ENCODE assay signal across 8 cellular contexts in the genomic region with DNA sequence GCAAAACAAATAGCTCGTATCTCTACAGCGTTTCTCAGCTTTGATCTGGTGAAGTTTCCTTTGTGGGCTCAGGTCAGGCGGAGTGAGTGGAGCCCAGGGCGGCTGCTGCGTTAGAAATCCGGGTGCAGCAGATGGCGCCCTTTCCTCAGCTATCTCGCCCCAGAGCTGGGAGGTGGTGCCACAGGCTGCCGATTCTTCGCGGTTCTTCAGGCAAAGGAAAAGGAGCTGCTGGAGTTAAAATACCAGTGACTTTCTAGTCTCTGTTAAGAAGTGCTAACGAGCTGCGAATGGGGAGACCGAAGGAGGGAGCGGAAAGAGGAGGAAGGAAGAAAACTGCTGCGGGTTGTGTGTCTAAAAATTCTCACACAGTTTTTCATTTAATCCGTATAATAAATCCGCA.
DNase-seq lines count a peak whose midpoint lies in the region; FAIRE-seq and TF ChIP-seq lines count a peak whose summit lies in the region.

No MANE protein-coding gene starts in this region.

- H3K4me1 Mint-ChIP-seq in CD8-positive, alpha-beta memory T cell, result peaks cover 4 to 11% (median 7%) of the 10 kb centered on the region in 3 donors
- H3K4me1 Mint-ChIP-seq in astrocyte (ENCODE audit: low read depth, unreplicated experiment), result peaks cover 5% of the 10 kb centered on the region

- H3K4me3 ChIP-seq in CD8-positive, alpha-beta memory T cell (ENCODE audit: low read length), result no peak overlapping the region
- no peak overlapping the region for H3K4me3 ChIP-seq in HL-60 (replicated peaks; ENCODE audit: insufficient read depth, low read length)
- H3K4me3 ChIP-seq in astrocyte (ENCODE audit: insufficient read depth, low read depth, low read length), result no peak overlapping the region
- H3K4me3 ChIP-seq in iPS-15b (ENCODE audit: low read depth, low read length), result peak overlapping the region; percentile 18

- H3K79me2 ChIP-seq in astrocyte (ENCODE audit: insufficient read depth, low read length), result no peaks in the 10 kb centered on the region

- no peaks in the 10 kb centered on the region for H3K36me3 ChIP-seq in CD8-positive, alpha-beta memory T cell (ENCODE audit: insufficient read depth, low read length)
- no peaks in the 10 kb centered on the region for H3K36me3 ChIP-seq in astrocyte (ENCODE audit: insufficient read depth, low read length)
- H3K36me3 ChIP-seq in iPS-15b (ENCODE audit: control insufficient read depth, insufficient read depth, low read length), result no peaks in the 10 kb centered on the region

- POLR2A ChIA-PET in CD8-positive, alpha-beta memory T cell (lab: Charles Lee), result no interaction called here

- H3K9me3 ChIP-seq in CD8-positive, alpha-beta memory T cell (ENCODE audit: low read length), result no peaks in the 10 kb centered on the region
- H3K9me3 ChIP-seq in astrocyte (ENCODE audit: insufficient read depth, low read depth, low read length) (no peaks in the 10 kb centered on the region), iPS-15b (ENCODE audit: control insufficient read depth, insufficient read depth, low read length) (no peaks in the 10 kb centered on the region)

- H3K4me1 ChIP-seq in CD8-positive, alpha-beta memory T cell (ENCODE audit: insufficient read depth, low read length), result no peaks in the 10 kb centered on the region
- H3K4me1 ChIP-seq in astrocyte (ENCODE audit: insufficient read depth, low read length), result no peaks in the 10 kb centered on the region
- peaks cover 4% of the 10 kb centered on the region for H3K4me1 ChIP-seq in iPS-15b (ENCODE audit: control insufficient read depth, insufficient read depth, low read length)

- CTCF ChIA-PET in CD8-positive, alpha-beta memory T cell (lab: Charles Lee), result interaction anchor here (0.9 to 2.3 kb wide), 8 partner anchors 8 to 362 kb away, joined by 3 to 9 read pairs (median 4); no protein-coding TSS in a partner anchor

- no peak for FAIRE-seq in astrocyte (lab: Jason Lieb, UNC)

- H3K4me3 Mint-ChIP-seq in CD8-positive, alpha-beta memory T cell, result peak overlapping the region in 5 of 7 donors; percentile 42 to 70 (median 63)
- no peak overlapping the region for H3K4me3 Mint-ChIP-seq in astrocyte (ENCODE audit: unreplicated experiment)

- H4K20me1 ChIP-seq in astrocyte (ENCODE audit: insufficient read depth, low read length), result no peaks in the 10 kb centered on the region

- H3K9ac ChIP-seq in astrocyte (ENCODE audit: low read length) (no peak overlapping the region), iPS-15b (ENCODE audit: low read depth, low read length) (peak overlapping the region; percentile 9)

- H3K27ac ChIP-seq in CD8-positive, alpha-beta memory T cell (ENCODE audit: low read depth, low read length), result no peak overlapping the region
- no peak overlapping the region for H3K27ac ChIP-seq in HL-60 (replicated peaks)
- H3K27ac ChIP-seq in astrocyte (ENCODE audit: low read depth, low read length), result no peak overlapping the region

- peak overlapping the region in 2 of 8 donors; percentile 47 to 86 for H3K27ac Mint-ChIP-seq in CD8-positive, alpha-beta memory T cell
- H3K27ac Mint-ChIP-seq in astrocyte (ENCODE audit: unreplicated experiment), result peak overlapping the region; percentile 11

- peak overlapping the region; percentile 19 for H2AFZ ChIP-seq in astrocyte (ENCODE audit: low read depth, low read length)

- H3K27me3 ChIP-seq in CD8-positive, alpha-beta memory T cell (ENCODE audit: insufficient read depth, low read length, poor library complexity, severe bottlenecking), result no peaks in the 10 kb centered on the region
- H3K27me3 ChIP-seq in HL-60 (ENCODE audit: insufficient read depth, poor library complexity, severe bottlenecking) (no peaks in the 10 kb centered on the region), astrocyte (ENCODE audit: insufficient read depth, low read length) (no peaks in the 10 kb centered on the region), iPS-15b (ENCODE audit: control insufficient read depth, insufficient read depth, low read length) (peaks cover 3% of the 10 kb centered on the region)

- H3K9me3 Mint-ChIP-seq in CD8-positive, alpha-beta memory T cell, result no peaks in the 10 kb centered on the region
- no peaks in the 10 kb centered on the region for H3K9me3 Mint-ChIP-seq in astrocyte (ENCODE audit: unreplicated experiment)

- peak; percentile 24 to 65 (median 36) for DNase-seq in CD8-positive, alpha-beta memory T cell
- DNase-seq in GM20000 (ENCODE audit: low spot score), result peak; percentile 57
- DNase-seq in HL-60 (ENCODE audit: low read depth in 1 of 2, low spot score in 1 of 2), result peak in 1 of 2 experiments; percentile 64
- DNase-seq in T-helper 2 cell, result peak; percentile 1 to 60 (median 34)
- DNase-seq in astrocyte (ENCODE audit: low read depth), result peak; percentile 30
- DNase-seq in stimulated activated CD4-positive, alpha-beta T cell treated with anti-CD3 and anti-CD28 coated beads, Interleukin-12 subunit alpha, Interleukin-12 subunit beta, amount 100 ng/mL, for 24 hours (ENCODE audit: low read depth in 2 of 2), result peak; percentile 41 to 63
- no peak for DNase-seq in DMS79 (lab: John Stamatoyannopoulos, UW)

- peaks cover 5 to 34% of the 10 kb centered on the region in 2 donors for H3K27me3 Mint-ChIP-seq in CD8-positive, alpha-beta memory T cell
- H3K27me3 Mint-ChIP-seq in astrocyte (ENCODE audit: low read depth, unreplicated experiment), result no peaks in the 10 kb centered on the region

- H3K4me2 ChIP-seq in astrocyte (ENCODE audit: low read length), result peak overlapping the region; percentile 72

- TF ChIP-seq CTCF in GM20000 (IDR thresholded peaks at IDR 0.05; ENCODE audit: extremely low read depth, missing control alignments), result peak; percentile 59
- peak; percentile 55 for TF ChIP-seq CTCF in HL-60 (IDR thresholded peaks at IDR 0.05; ENCODE audit: insufficient read depth, low read length)
- peak; percentile 56 for TF ChIP-seq CTCF in astrocyte (IDR thresholded peaks at IDR 0.05; ENCODE audit: insufficient read depth, low read depth, low read length)

- H3K36me3 Mint-ChIP-seq in CD8-positive, alpha-beta memory T cell, result no peaks in the 10 kb centered on the region
- peaks cover 12% of the 10 kb centered on the region for H3K36me3 Mint-ChIP-seq in astrocyte (ENCODE audit: low read depth, unreplicated experiment)
